17 cellular contexts compared by ENCODE assay signal in genomic region chr3:124648551-124648950, GRCh38.
DNase-seq lines count a peak whose midpoint lies in the region; ATAC-seq and TF ChIP-seq lines count a peak whose summit lies in the region.
"Had no signal": no experiment of that assay in that cellular context is flagged by ENCODE, and none has a peak within 500 bp of the region (broad histone marks: within the 10 kb centered on the region; RNA-seq: fewer than 3 reads in every experiment).

No MANE protein-coding gene starts in this region.

- no peaks in the 10 kb centered on the region for H3K9me3 Mint-ChIP-seq in endothelial cell (ENCODE audit: unreplicated experiment)

- no peaks in the 10 kb centered on the region for H3K9me3 ChIP-seq in cardiac muscle cell (ENCODE audit: low read depth)

- intact Hi-C loops in left cardiac atrium (cut with DNase I), result no loop called here

- peaks cover 35% of the 10 kb centered on the region for H3K36me3 Mint-ChIP-seq in endothelial cell (ENCODE audit: low read depth, unreplicated experiment)

- no peaks in the 10 kb centered on the region for H3K27me3 ChIP-seq in cardiac muscle cell

- TF ChIP-seq CTCF in cardiac muscle cell (IDR thresholded peaks at IDR 0.05; ENCODE audit: low read depth, low read length), result no peak
- TF ChIP-seq CTCF in endothelial cell (IDR thresholded peaks at IDR 0.05; ENCODE audit: unreplicated experiment), result no peak

- peaks cover 44% of the 10 kb centered on the region for H3K4me1 Mint-ChIP-seq in endothelial cell (ENCODE audit: unreplicated experiment)

- peak overlapping the region; percentile 80 for H3K27ac ChIP-seq in cardiac muscle cell

- no peak overlapping the region for H3K4me3 ChIP-seq in cardiac muscle cell

- H3K4me3 Mint-ChIP-seq in endothelial cell (ENCODE audit: unreplicated experiment), result peak overlapping the region; percentile 0
- H3K4me3 Mint-ChIP-seq: CD8-positive, alpha-beta memory T cell had no signal

- peaks cover 9% of the 10 kb centered on the region for H3K27me3 Mint-ChIP-seq in endothelial cell (ENCODE audit: unreplicated experiment)

- H3K4me1 ChIP-seq in cardiac muscle cell (ENCODE audit: low read depth), result peaks cover 38% of the 10 kb centered on the region

- ATAC-seq in left cardiac atrium (no peak), GM19463 (IDR thresholded peaks at IDR 0.05; ENCODE audit: unreplicated experiment) (no peak), HG03571 (IDR thresholded peaks at IDR 0.05; ENCODE audit: unreplicated experiment) (no peak)
- ATAC-seq: HCT116 had no signal

- H3K36me3 ChIP-seq in cardiac muscle cell, result no peaks in the 10 kb centered on the region

- DNase-seq in cardiac muscle cell (ENCODE audit: low read depth in 1 of 2, low spot score in 1 of 2) (no peak), left cardiac atrium (no peak), NCI-H146 treated with DMSO at 0.1 percent for 48 hours (lab: John Stamatoyannopoulos, UW; ENCODE audit: unreplicated experiment) (peak; percentile 65), endothelial cell (ENCODE audit: low spot score) (no peak), COLO668 (lab: John Stamatoyannopoulos, UW; ENCODE audit: unreplicated experiment) (no peak)
- DNase-seq: CD8-positive, alpha-beta memory T cell; DMS 273 treated with DMSO at 0.1 percent for 48 hours; EL; NCI-H1694; NCI-H2107; NCI-H446 treated with DMSO at 0.1 percent for 48 hours; NCI-H774; RPMI8226; SW 1271 had no signal

- peak overlapping the region; percentile 76 for H3K27ac Mint-ChIP-seq in endothelial cell (ENCODE audit: unreplicated experiment)
- H3K27ac Mint-ChIP-seq: CD8-positive, alpha-beta memory T cell had no signal
